ENCODE assay signal across 8 cellular contexts in genomic region chr4:1720163-1720983, GRCh38. TPM values are rescaled to one million over a fixed set of nuclear protein-coding genes. Genes with fewer than 3 reads are reported as not detected.
DNase-seq lines count a peak whose midpoint lies in the region; ATAC-seq and TF ChIP-seq lines count a peak whose summit lies in the region.

No MANE protein-coding gene starts in this region.

- peaks cover 14% of the 10 kb centered on the region for H3K36me3 Mint-ChIP-seq in neural progenitor cell

- H3K4me2 ChIP-seq in neural progenitor cell: peak overlapping the region; percentile 99

- H3K4me1 ChIP-seq in foreskin keratinocyte (no peaks in the 10 kb centered on the region), neural progenitor cell (peaks cover 18% of the 10 kb centered on the region)

- peaks cover 54% of the 10 kb centered on the region for H4K20me1 ChIP-seq in neural progenitor cell (ENCODE audit: low read depth)

- H3K79me2 ChIP-seq in neural progenitor cell (ENCODE audit: low read depth): peaks cover 52% of the 10 kb centered on the region

- peak overlapping the region; percentile 87 for H3K4me3 Mint-ChIP-seq in neural progenitor cell

- H3K27ac ChIP-seq in foreskin keratinocyte (no peak overlapping the region), neural progenitor cell (no peak overlapping the region)

- peak; percentile 42 for TF ChIP-seq POLR2A in GM10847 (IDR thresholded peaks at IDR 0.05; ENCODE audit: extremely low read depth, insufficient read length)

- no peak overlapping the region for H3K27ac Mint-ChIP-seq in neural progenitor cell

- H3F3A ChIP-seq in neural progenitor cell (ENCODE audit: low read depth): peaks cover 45% of the 10 kb centered on the region

- H3K9me3 Mint-ChIP-seq in neural progenitor cell: no peaks in the 10 kb centered on the region

- no peaks in the 10 kb centered on the region for H3K36me3 ChIP-seq in neural progenitor cell

- no peaks in the 10 kb centered on the region for H3K9me3 ChIP-seq in neural progenitor cell (ENCODE audit: low read depth)

- H2AFZ ChIP-seq in neural progenitor cell (replicated peaks): peak overlapping the region; percentile 69

- H3K27me3 Mint-ChIP-seq in neural progenitor cell (ENCODE audit: insufficient read depth, low read depth): peaks cover 2% of the 10 kb centered on the region

- peak overlapping the region; percentile 60 for H3K9ac ChIP-seq in neural progenitor cell

- peak overlapping the region; percentile 95 for H3K4me3 ChIP-seq in neural progenitor cell

- ATAC-seq in GM21717 (IDR thresholded peaks at IDR 0.05; ENCODE audit: unreplicated experiment) (peak; percentile 11), foreskin keratinocyte (peak; percentile 3)

- no peaks in the 10 kb centered on the region for H3K27me3 ChIP-seq in foreskin keratinocyte
- H3K27me3 ChIP-seq in neural progenitor cell: no peaks in the 10 kb centered on the region

- peak; percentile 51 for DNase-seq in M059J (ENCODE audit: low read depth)
- DNase-seq in activated effector memory CD4-positive, alpha-beta T cell treated with anti-CD3 and anti-CD28 coated beads, Interleukin-2, amount 50 U/mL, for 16 hours: peak; percentile 82
- DNase-seq in foreskin keratinocyte: peak in 1 of 2 donors; percentile 19
- peak; percentile 77 for DNase-seq in neural progenitor cell (ENCODE audit: low spot score)
- DNase-seq in SHP77 (lab: John Stamatoyannopoulos, UW): no peak
- DNase-seq in kidney glomerular epithelial cell (lab: John Stamatoyannopoulos, UW): no peak

- peaks cover 35% of the 10 kb centered on the region for H3K4me1 Mint-ChIP-seq in neural progenitor cell

- TF ChIP-seq CTCF in foreskin keratinocyte (conservative IDR thresholded peaks at IDR 0.05) (no peak), neural progenitor cell (IDR thresholded peaks at IDR 0.05) (no peak)

RNA-seq across cellular contexts. Expression of gene TMEM129, which starts 0.8 kb away (rescaled TPM):
- total RNA-seq in M059J (2014; rRNA removed; shearing (Covaris generic)): 25.0 and 37.6 TPM in 2 replicates
- total RNA-seq in foreskin keratinocyte (24.3 and 26.4 TPM in 2 replicates), neural progenitor cell (ENCODE audit: low replicate concordance) (14.1 and 55.4 TPM in 2 replicates)
- 23.7 and 24.3 TPM in 2 replicates for polyA plus RNA-seq in foreskin keratinocyte

RNA-seq across cellular contexts. Expression of gene TACC3, which starts 0.9 kb away (rescaled TPM):
- 24.0 and 40.6 TPM in 2 replicates for total RNA-seq in M059J (2014; rRNA removed; shearing (Covaris generic))
- total RNA-seq in foreskin keratinocyte (69.4 and 94.8 TPM in 2 replicates), neural progenitor cell (ENCODE audit: low replicate concordance) (68.4 and 115 TPM in 2 replicates)
- polyA plus RNA-seq in foreskin keratinocyte: 86.2 and 112 TPM in 2 replicates

RNA-seq across cellular contexts. Expression of gene SLBP, which starts 8.3 kb away (rescaled TPM):
- total RNA-seq in M059J (2014; rRNA removed; shearing (Covaris generic)): 135 and 161 TPM in 2 replicates
- total RNA-seq in foreskin keratinocyte (77.9 and 80.3 TPM in 2 replicates), neural progenitor cell (ENCODE audit: low replicate concordance) (54.9 and 119 TPM in 2 replicates)
- 59.9 and 67.7 TPM in 2 replicates for polyA plus RNA-seq in foreskin keratinocyte

RNA-seq across cellular contexts. Expression of gene FAM53A, which starts 36.3 kb away (rescaled TPM):
- 7.3 TPM in 1 of 2 replicates, not detected in the other for total RNA-seq in M059J (2014; rRNA removed; shearing (Covaris generic))
- 0.74 and 1.3 TPM in 2 replicates for total RNA-seq in foreskin keratinocyte
- polyA plus RNA-seq in foreskin keratinocyte: 0.61 and 1.5 TPM in 2 replicates
- 3.2 and 10.3 TPM in 2 replicates for total RNA-seq in neural progenitor cell (ENCODE audit: low replicate concordance)

Comparison
In these comparisons a context has a peak if more than half of its experiments do, and no peak if none do; other contexts are left out.
1. DNase-seq: peak in M059J (single experiment), activated effector memory CD4-positive, alpha-beta T cell treated with anti-CD3 and anti-CD28 coated beads, Interleukin-2, amount 50 U/mL, for 16 hours (single experiment) and neural progenitor cell (single experiment); none in SHP77 (0 of 2) and kidney glomerular epithelial cell (single experiment).